ENCODE assay signal across 20 cellular contexts in the genomic region with DNA sequence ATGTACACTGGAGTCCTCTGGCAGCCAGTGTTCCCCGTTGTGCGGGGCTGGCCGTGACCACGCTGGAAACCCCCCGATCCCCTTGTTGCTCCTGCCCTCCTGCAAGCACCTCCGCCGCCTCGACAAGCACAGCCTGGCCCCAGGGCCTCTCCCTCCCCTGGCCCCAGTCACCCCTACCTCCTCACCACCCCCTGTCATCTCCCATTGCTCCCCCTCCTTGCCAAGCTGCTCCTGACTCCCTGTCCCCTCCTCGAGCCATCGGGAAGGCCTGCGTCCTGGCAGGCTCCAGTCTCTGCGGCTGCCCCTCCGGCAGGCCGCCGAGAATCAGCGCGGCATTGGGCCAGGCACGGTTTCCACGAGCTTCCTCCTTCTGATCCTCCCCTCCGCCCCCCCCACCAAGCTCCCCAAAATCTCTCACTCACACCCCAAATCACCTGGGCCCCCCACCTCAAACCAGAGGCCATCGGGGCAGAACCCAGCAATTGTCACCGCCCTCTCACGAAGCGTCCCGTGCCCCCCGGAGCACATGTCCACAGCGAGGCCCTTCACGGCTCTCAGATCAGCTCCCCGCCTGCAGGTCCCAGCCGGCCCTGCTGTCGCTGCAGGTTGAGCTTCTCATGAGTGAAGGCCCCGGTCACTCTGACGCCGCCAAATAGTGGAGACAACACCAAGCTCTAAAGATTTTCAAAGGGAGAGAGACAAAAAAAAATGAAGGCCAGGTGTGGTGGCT. TPM values are rescaled to one million over a fixed set of nuclear protein-coding genes. Genes with fewer than 3 reads are reported as not detected.
A peak's percentile ranks its signal among the peaks of the same experiment; 100 is the strongest.
DNase-seq lines count a peak whose midpoint lies in the region; ATAC-seq lines count a peak whose summit lies in the region.
"Had no signal": no experiment of that assay in that cellular context is flagged by ENCODE, and none has a peak within 500 bp of the region (broad histone marks: within the 10 kb centered on the region; RNA-seq: fewer than 3 reads in every experiment).

No MANE protein-coding gene starts in this region.

- DNase-seq in CD8-positive, alpha-beta memory T cell, result no peak
- no peak for DNase-seq in activated CD4-positive, alpha-beta memory T cell treated with anti-CD3 and anti-CD28 coated beads for 36 hours
- no peak for DNase-seq in natural killer cell treated with Interleukin-12 subunit alpha and Interleukin-12 subunit beta and Interleukin-15 and Interleukin-18, amount 100 ng/mL, for 72 hours (ENCODE audit: low spot score)
- DNase-seq in HuH-7.5 (ENCODE audit: low spot score), result no peak
- DNase-seq in posterior cingulate gyrus, result no peak
- no peak for DNase-seq in globus pallidus (ENCODE audit: low spot score)
- DNase-seq: activated naive CD4-positive, alpha-beta T cell treated with Interleukin-2 at 50 U/mL for 16 hours; colonic mucosa; mammary epithelial cell; NCI-H187 treated with DMSO at 0.1 percent for 48 hours; NCI-H345; thyroid gland had no signal

- H3K9me3 Mint-ChIP-seq in CD8-positive, alpha-beta memory T cell, result no peaks in the 10 kb centered on the region
- no peaks in the 10 kb centered on the region for H3K9me3 Mint-ChIP-seq in activated CD4-positive, alpha-beta memory T cell treated with anti-CD3 and anti-CD28 coated beads for 36 hours
- no peaks in the 10 kb centered on the region for H3K9me3 Mint-ChIP-seq in natural killer cell treated with Interleukin-12 subunit alpha and Interleukin-12 subunit beta and Interleukin-15 and Interleukin-18, amount 100 ng/mL, for 72 hours

- H3K4me1 ChIP-seq in CD8-positive, alpha-beta memory T cell (ENCODE audit: insufficient read depth, low read length), result peaks cover 79% of the 10 kb centered on the region
- H3K4me1 ChIP-seq: colonic mucosa had no signal

- peak overlapping the region in 5 of 8 donors; percentile 40 to 87 (median 72) for H3K27ac Mint-ChIP-seq in CD8-positive, alpha-beta memory T cell
- peak overlapping the region; percentile 44 for H3K27ac Mint-ChIP-seq in activated CD4-positive, alpha-beta memory T cell treated with anti-CD3 and anti-CD28 coated beads for 36 hours
- peak overlapping the region; percentile 59 to 78 for H3K27ac Mint-ChIP-seq in natural killer cell treated with Interleukin-12 subunit alpha and Interleukin-12 subunit beta and Interleukin-15 and Interleukin-18, amount 100 ng/mL, for 72 hours

- H3K4me3 Mint-ChIP-seq in CD8-positive, alpha-beta memory T cell, result no peak overlapping the region
- H3K4me3 Mint-ChIP-seq in activated CD4-positive, alpha-beta memory T cell treated with anti-CD3 and anti-CD28 coated beads for 36 hours, result no peak overlapping the region
- H3K4me3 Mint-ChIP-seq in natural killer cell treated with Interleukin-12 subunit alpha and Interleukin-12 subunit beta and Interleukin-15 and Interleukin-18, amount 100 ng/mL, for 72 hours, result peak overlapping the region; percentile 7
- H3K4me3 Mint-ChIP-seq: brain had no signal

- H3K27me3 Mint-ChIP-seq in CD8-positive, alpha-beta memory T cell, result peaks cover 0 to 1% of the 10 kb centered on the region in 2 donors
- no peaks in the 10 kb centered on the region for H3K27me3 Mint-ChIP-seq in activated CD4-positive, alpha-beta memory T cell treated with anti-CD3 and anti-CD28 coated beads for 36 hours
- H3K27me3 Mint-ChIP-seq in natural killer cell treated with Interleukin-12 subunit alpha and Interleukin-12 subunit beta and Interleukin-15 and Interleukin-18, amount 100 ng/mL, for 72 hours, result peaks cover 0 to 6% of the 10 kb centered on the region in 2 donors
- H3K27me3 Mint-ChIP-seq: brain had no signal

- no peaks in the 10 kb centered on the region for H3K27me3 ChIP-seq in CD8-positive, alpha-beta memory T cell (ENCODE audit: insufficient read depth, low read length, poor library complexity, severe bottlenecking)
- H3K27me3 ChIP-seq: colonic mucosa, thyroid gland had no signal

- POLR2A ChIA-PET in CD8-positive, alpha-beta memory T cell (lab: Charles Lee), result interaction anchor here (0.6 kb wide), 1 partner anchor 9 kb away, joined by 3 read pairs; the partner anchor contains the start of gene TNNI2
- POLR2A ChIA-PET in activated CD4-positive, alpha-beta memory T cell treated with anti-CD3 and anti-CD28 coated beads for 36 hours (lab: Charles Lee), result no interaction called here

- no peak overlapping the region for H3K4me3 ChIP-seq in CD8-positive, alpha-beta memory T cell (ENCODE audit: low read length)
- H3K4me3 ChIP-seq: colonic mucosa, thyroid gland had no signal

- CTCF ChIA-PET in CD8-positive, alpha-beta memory T cell (lab: Charles Lee), result interaction anchor here (0.8 to 3.4 kb wide), 11 partner anchors 9 to 305 kb away, joined by 3 to 13 read pairs (median 4); partner anchors contain the start of genes H19, SYT8 and TNNI2
- CTCF ChIA-PET in activated CD4-positive, alpha-beta memory T cell treated with anti-CD3 and anti-CD28 coated beads for 36 hours (lab: Charles Lee), result interaction anchor here (1.5 to 3.4 kb wide), 5 partner anchors 14 to 305 kb away, joined by 5 to 12 read pairs (median 8); no protein-coding TSS in a partner anchor

- peaks cover 66 to 89% (median 73%) of the 10 kb centered on the region in 3 donors for H3K4me1 Mint-ChIP-seq in CD8-positive, alpha-beta memory T cell
- peaks cover 69% of the 10 kb centered on the region for H3K4me1 Mint-ChIP-seq in activated CD4-positive, alpha-beta memory T cell treated with anti-CD3 and anti-CD28 coated beads for 36 hours (ENCODE audit: low read depth)
- H3K4me1 Mint-ChIP-seq in natural killer cell treated with Interleukin-12 subunit alpha and Interleukin-12 subunit beta and Interleukin-15 and Interleukin-18, amount 100 ng/mL, for 72 hours (ENCODE audit: low read depth in 2 of 2), result peaks cover 43 to 58% of the 10 kb centered on the region in 2 donors

- no peaks in the 10 kb centered on the region for H3K36me3 Mint-ChIP-seq in CD8-positive, alpha-beta memory T cell
- H3K36me3 Mint-ChIP-seq in activated CD4-positive, alpha-beta memory T cell treated with anti-CD3 and anti-CD28 coated beads for 36 hours, result no peaks in the 10 kb centered on the region
- H3K36me3 Mint-ChIP-seq in natural killer cell treated with Interleukin-12 subunit alpha and Interleukin-12 subunit beta and Interleukin-15 and Interleukin-18, amount 100 ng/mL, for 72 hours, result no peaks in the 10 kb centered on the region
- H3K36me3 Mint-ChIP-seq: brain had no signal

- no peak for ATAC-seq in natural killer cell treated with Interleukin-12 subunit alpha and Interleukin-12 subunit beta and Interleukin-15 and Interleukin-18, amount 100 ng/mL, for 72 hours
- ATAC-seq: HCT116 had no signal

- no peak overlapping the region for H3K27ac ChIP-seq in CD8-positive, alpha-beta memory T cell (ENCODE audit: low read depth, low read length)
- H3K27ac ChIP-seq: colonic mucosa, HL-60, thyroid gland had no signal

- H3K36me3 ChIP-seq in CD8-positive, alpha-beta memory T cell (ENCODE audit: insufficient read depth, low read length), result no peaks in the 10 kb centered on the region
- H3K36me3 ChIP-seq: colonic mucosa, thyroid gland had no signal

- intact Hi-C loops in activated CD4-positive, alpha-beta memory T cell treated with anti-CD3 and anti-CD28 coated beads for 36 hours (cut with micrococcal nuclease), result no loop called here
- intact Hi-C loops in posterior cingulate gyrus (cut with DNase I), result no loop called here

- no peaks in the 10 kb centered on the region for H3K9me3 ChIP-seq in CD8-positive, alpha-beta memory T cell (ENCODE audit: low read length)
- H3K9me3 ChIP-seq: colonic mucosa, thyroid gland had no signal

RNA-seq across cellular contexts. Expression of gene LSP1, which starts 5.7 kb away (rescaled TPM):
- 100 to 1,000 TPM; 226 to 230 TPM for total RNA-seq in CD8-positive, alpha-beta memory T cell
- polyA plus RNA-seq in CD8-positive, alpha-beta memory T cell, result 496 TPM
- total RNA-seq in activated CD4-positive, alpha-beta memory T cell treated with anti-CD3 and anti-CD28 coated beads for 36 hours, result 100 to 1,000 TPM; 179 to 181 TPM
- total RNA-seq in natural killer cell treated with Interleukin-12 subunit alpha and Interleukin-12 subunit beta and Interleukin-15 and Interleukin-18, amount 100 ng/mL, for 72 hours, result 100 to 1,000 TPM; 240 to 358 TPM
- total RNA-seq: endothelial cell of umbilical vein, fibroblast of villous mesenchyme, kidney epithelial cell had no signal
- polyA plus RNA-seq: endothelial cell of umbilical vein, mammary epithelial cell, neural cell had no signal

RNA-seq across cellular contexts. Expression of gene TNNI2, which starts 8.4 kb away (rescaled TPM):
- total RNA-seq in CD8-positive, alpha-beta memory T cell, result under 1 TPM in 1 of 2 experiments, not detected in 1; 0.33 TPM
- not detected for polyA plus RNA-seq in CD8-positive, alpha-beta memory T cell
- not detected for total RNA-seq in activated CD4-positive, alpha-beta memory T cell treated with anti-CD3 and anti-CD28 coated beads for 36 hours
- total RNA-seq in natural killer cell treated with Interleukin-12 subunit alpha and Interleukin-12 subunit beta and Interleukin-15 and Interleukin-18, amount 100 ng/mL, for 72 hours, result 1 to 10 TPM in 1 of 2 donors, not detected in 1; 1.4 TPM
- total RNA-seq: endothelial cell of umbilical vein, fibroblast of villous mesenchyme, G401, kidney epithelial cell, thyroid gland had no signal
- polyA plus RNA-seq: endothelial cell of umbilical vein, neural cell had no signal

RNA-seq across cellular contexts. Expression of gene SYT8, which starts 12.4 kb away (rescaled TPM):
- not detected for total RNA-seq in CD8-positive, alpha-beta memory T cell
- not detected for polyA plus RNA-seq in CD8-positive, alpha-beta memory T cell
- not detected for total RNA-seq in activated CD4-positive, alpha-beta memory T cell treated with anti-CD3 and anti-CD28 coated beads for 36 hours
- not detected for total RNA-seq in natural killer cell treated with Interleukin-12 subunit alpha and Interleukin-12 subunit beta and Interleukin-15 and Interleukin-18, amount 100 ng/mL, for 72 hours
- total RNA-seq: endothelial cell of umbilical vein, fibroblast of villous mesenchyme, G401, thyroid gland had no signal
- polyA plus RNA-seq: endothelial cell of umbilical vein, neural cell had no signal

RNA-seq across cellular contexts. Expression of gene PRR33, which starts 44.5 kb away (rescaled TPM):
- not detected for total RNA-seq in CD8-positive, alpha-beta memory T cell
- polyA plus RNA-seq in CD8-positive, alpha-beta memory T cell, result 0.17 TPM
- total RNA-seq in activated CD4-positive, alpha-beta memory T cell treated with anti-CD3 and anti-CD28 coated beads for 36 hours, result under 1 TPM in 1 of 2 experiments, not detected in 1; 0.07 TPM
- not detected for total RNA-seq in natural killer cell treated with Interleukin-12 subunit alpha and Interleukin-12 subunit beta and Interleukin-15 and Interleukin-18, amount 100 ng/mL, for 72 hours
- total RNA-seq: colonic mucosa, endothelial cell of umbilical vein, fibroblast of villous mesenchyme, G401, kidney epithelial cell, mammary epithelial cell, thyroid gland had no signal
- polyA plus RNA-seq: endothelial cell of umbilical vein, mammary epithelial cell, neural cell had no signal
